8 cellular contexts compared by ENCODE assay signal in genomic region chr5:75050415-75050814, GRCh38. TPM values are rescaled to one million over a fixed set of nuclear protein-coding genes. Genes with fewer than 3 reads are reported as not detected.
DNase-seq lines count a peak whose midpoint lies in the region; ATAC-seq, FAIRE-seq and TF ChIP-seq lines count a peak whose summit lies in the region.

No MANE protein-coding gene starts in this region.

- no peak overlapping the region for H3K9ac ChIP-seq in GM12878 (ENCODE audit: control insufficient read depth, insufficient read depth, low read length)

- DNase-seq in Daoy (ENCODE audit: low read depth) = peak; percentile 52
- peak; percentile 54 to 63 for DNase-seq in Kasumi-1 (lab: John Stamatoyannopoulos, UW)
- DNase-seq in GM12878 (ENCODE audit: low read depth, low spot score) = no peak
- DNase-seq in naive thymus-derived CD4-positive, alpha-beta T cell = peak in 3 of 9 donors; percentile 32 to 37 (median 36)
- DNase-seq in GM13977 (ENCODE audit: low spot score) = no peak
- DNase-seq in NCI-H774 (lab: John Stamatoyannopoulos, UW) = no peak

- no peak for TF ChIP-seq RAD21 in GM12878 (IDR thresholded peaks at IDR 0.05; ENCODE audit: insufficient read depth, low read depth, low read length)

- CTCF ChIA-PET in GM12878 (lab: Yijun Ruan, JAX) = interaction anchor here (0.7 to 2.0 kb wide), 10 partner anchors 8 to 631 kb away, joined by 3 to 6 read pairs (median 4); no protein-coding TSS in a partner anchor
- CTCF ChIA-PET in naive thymus-derived CD4-positive, alpha-beta T cell (lab: Charles Lee) = interaction anchor here (0.5 to 3.7 kb wide), 35 partner anchors 9 to 1485 kb away, joined by 3 to 36 read pairs (median 4); partner anchors contain the start of genes ANKRA2, ANKRD31 and UTP15

- peaks cover 9% of the 10 kb centered on the region for H3K4me1 ChIP-seq in GM12878 (ENCODE audit: control insufficient read depth, insufficient read depth, low read length)
- H3K4me1 ChIP-seq in naive thymus-derived CD4-positive, alpha-beta T cell (ENCODE audit: control insufficient read depth in 2 of 2, insufficient read depth in 2 of 2, low read length in 2 of 2) = peaks cover 49 to 53% of the 10 kb centered on the region in 2 donors

- ATAC-seq in GM12878 (peak; percentile 28), GM21825 (IDR thresholded peaks at IDR 0.05; ENCODE audit: unreplicated experiment) (no peak), GM18870 (IDR thresholded peaks at IDR 0.05; ENCODE audit: unreplicated experiment) (no peak)
- ATAC-seq in naive thymus-derived CD4-positive, alpha-beta T cell = peak; percentile 22

- intact Hi-C loops in GM12878 (cut with micrococcal nuclease; ENCODE audit: unreplicated experiment) = no loop called here
- intact Hi-C loops in naive thymus-derived CD4-positive, alpha-beta T cell (cut with micrococcal nuclease) = loop anchor here (1.0 to 10.0 kb wide), 22 partner anchors 10 to 1492 kb away; partner anchors contain the start of genes HEXB (in 2 of the 2), CERT1 (in 1 of the 2), FAM169A (in 1 of the 2) and POC5 (in 1 of the 2)

- RAD21 ChIA-PET in GM12878 (lab: Charles Lee; ENCODE audit: unreplicated experiment) = no interaction called here

- SMC1A ChIA-PET in GM12878 (lab: Charles Lee; ENCODE audit: uncharacterized antibody, unreplicated experiment) = no interaction called here

- in situ Hi-C loops in GM12878 (cut with MboI) = no loop called here
- in situ Hi-C loops in GM13977 (cut with MboI; ENCODE audit: low pct_unique_long_range_greater_than_20kb, low sequenced_read_pairs, unreplicated experiment) = no loop called here

- H3K36me3 ChIP-seq in GM12878 (ENCODE audit: control insufficient read depth in 2 of 2, insufficient read depth in 2 of 2, low read length in 1 of 2) = no peaks in the 10 kb centered on the region
- H3K36me3 ChIP-seq in naive thymus-derived CD4-positive, alpha-beta T cell (ENCODE audit: control insufficient read depth in 2 of 3, insufficient read depth in 3 of 3, low read length in 3 of 3) = peaks cover 0 to 26% (median 8%) of the 10 kb centered on the region in 3 experiments

- no TSS peak for BruUV-seq in GM12878 (replicated peaks; lab: Mats Ljungman, UMichigan)

- H3K4me3 Mint-ChIP-seq in naive thymus-derived CD4-positive, alpha-beta T cell = peak overlapping the region; percentile 78 to 98 (median 90)

- no peak overlapping the region for H3K4me3 ChIP-seq in GM12878
- H3K4me3 ChIP-seq in naive thymus-derived CD4-positive, alpha-beta T cell (ENCODE audit: low read length) = peak overlapping the region; percentile 67

- no peak for TF ChIP-seq EP300 in GM12878 (IDR thresholded peaks at IDR 0.05; ENCODE audit: borderline replicate concordance in 1 of 2, control insufficient read depth in 1 of 2, low read depth in 2 of 2, low read length in 2 of 2)

- H3K9me3 ChIP-seq in GM12878 (replicated peaks; ENCODE audit: control insufficient read depth, insufficient read depth, low read length) = no peaks in the 10 kb centered on the region
- no peaks in the 10 kb centered on the region for H3K9me3 ChIP-seq in naive thymus-derived CD4-positive, alpha-beta T cell (ENCODE audit: control insufficient read depth in 2 of 3, low read length in 3 of 3)

- TF ChIP-seq POLR2A in GM12878 (IDR thresholded peaks at IDR 0.05; ENCODE audit: low read depth, low read length) = no peak

- H3K27me3 Mint-ChIP-seq in naive thymus-derived CD4-positive, alpha-beta T cell = peaks cover 0 to 11% (median 0%) of the 10 kb centered on the region in 5 donors

- H3K27ac ChIP-seq in GM12878 (ENCODE audit: control insufficient read depth, insufficient read depth) = no peak overlapping the region
- peak overlapping the region; percentile 87 for H3K27ac ChIP-seq in naive thymus-derived CD4-positive, alpha-beta T cell (ENCODE audit: low read depth, low read length)

- no peak for FAIRE-seq in GM12878 (lab: Jason Lieb, UNC)

- peaks cover 2% of the 10 kb centered on the region; the same call in 1 of the 2 replicates for H4K20me1 ChIP-seq in GM12878 (ENCODE audit: control insufficient read depth, insufficient read depth)

- no peak overlapping the region for H2AFZ ChIP-seq in GM12878 (ENCODE audit: control insufficient read depth, low read depth, low read length)

- no peaks in the 10 kb centered on the region for H3K79me2 ChIP-seq in GM12878 (ENCODE audit: control insufficient read depth, insufficient read depth, low read length)

- peaks cover 6 to 13% of the 10 kb centered on the region in 2 experiments; a peak in 3 of 4 replicates for H3K27me3 ChIP-seq in GM12878 (replicated peaks in 1 of 2; ENCODE audit: control insufficient read depth in 2 of 2, insufficient read depth in 2 of 2, low read length in 1 of 2)
- H3K27me3 ChIP-seq in naive thymus-derived CD4-positive, alpha-beta T cell (ENCODE audit: control insufficient read depth in 2 of 2, insufficient read depth in 2 of 2, low read length in 2 of 2) = no peaks in the 10 kb centered on the region

- 71% methylated on average over 8 of the region's 11 CpGs for WGBS in GM12878 (ENCODE audit: insufficient coverage, insufficient replicate concordance, low lambda C conversion rate, missing lambda C conversion rate)

- peaks cover 48 to 84% (median 80%) of the 10 kb centered on the region in 7 donors for H3K4me1 Mint-ChIP-seq in naive thymus-derived CD4-positive, alpha-beta T cell

- H3K9me3 Mint-ChIP-seq in naive thymus-derived CD4-positive, alpha-beta T cell = peaks cover 0 to under 1% (median 0%) of the 10 kb centered on the region in 11 donors

- POLR2A ChIA-PET in GM12878 (lab: Charles Lee) = no interaction called here
- POLR2A ChIA-PET in naive thymus-derived CD4-positive, alpha-beta T cell (lab: Charles Lee) = interaction anchor here (0.8 to 7.7 kb wide), 15 partner anchors 9 to 287 kb away, joined by 3 to 127 read pairs (median 4); partner anchors contain the start of genes ANKRD31 and HMGCR

- TF ChIP-seq CTCF in GM12878 (IDR thresholded peaks at IDR 0.05 in 2 of 3, conservative IDR thresholded peaks at IDR 0.05 in 1 of 3; ENCODE audit: control insufficient read depth in 2 of 3, extremely low read depth in 1 of 3, insufficient read depth in 1 of 3, low read depth in 3 of 3, low read length in 3 of 3) (peak in 2 of 3 experiments; percentile 23; a peak in 2 of 6 replicates), GM13977 (IDR thresholded peaks at IDR 0.05; ENCODE audit: extremely low read depth, insufficient read depth, missing control alignments) (no peak)

- no peak overlapping the region for H3K4me2 ChIP-seq in GM12878 (ENCODE audit: control insufficient read depth, insufficient read depth)

- H3K36me3 Mint-ChIP-seq in naive thymus-derived CD4-positive, alpha-beta T cell = peaks cover 8 to 25% (median 16%) of the 10 kb centered on the region in 5 donors

- peak overlapping the region; percentile 85 to 99 (median 90) for H3K27ac Mint-ChIP-seq in naive thymus-derived CD4-positive, alpha-beta T cell

TF ChIP-seq in GM12878, 131 proteins besides CTCF, POLR2A, EP300 and RAD21:
- TF ChIP-seq POLR2AphosphoS2 (IDR thresholded peaks at IDR 0.05; ENCODE audit: low read depth, low read length) = no peak

RNA-seq across cellular contexts. Expression of gene GCNT4, which starts 1.9 kb away (rescaled TPM):
- total RNA-seq in Daoy (2014; rRNA removed; shearing (Covaris generic)) = 1.7 and 1.9 TPM in 2 replicates
- not detected in 2 replicates for total RNA-seq in GM12878 (2013; cell fraction: nucleolus; rRNA removed)
- total RNA-seq in GM12878 (2014; rRNA removed) (not detected in 2 replicates), GM12878 (2014; rRNA removed; fragmentation: Illumina TruSeq; extraction: Trizol) (not detected in 2 replicates), GM12878 (2021) (0.03 TPM in 1 of 2 replicates, not detected in the other)
- not detected for polyA plus RNA-seq in GM12878 (2011; ENCODE audit: low read depth)
- polyA plus RNA-seq in GM12878 (2011; rRNA removed) (not detected in 2 replicates), GM12878 (2014; fragmentation: Illumina TruSeq; extraction: Trizol) (not detected in 2 replicates), GM12878 (2014; fragmentation: Nextera tagmentation; extraction: Ambion mirVana) (not detected), GM12878 (2014; rRNA removed) (not detected in 2 replicates), GM12878 (2016; fragmentation: Nextera tagmentation; extraction: Ambion mirVana) (under 1 TPM in 1 of 2 experiments, not detected in 1; 0.04 TPM)
- not detected in 2 replicates for polyA plus RNA-seq in GM12878 (2011; cell fraction: cytosol; rRNA removed)
- not detected in 2 replicates for polyA plus RNA-seq in GM12878 (2011; cell fraction: nucleus; rRNA removed)
- polyA plus RNA-seq in GM12878 (2012) = 0.04 and 0.11 TPM in 2 replicates
- polyA minus RNA-seq in GM12878 (2011; rRNA and poly(A)+ RNA removed) = not detected in 2 replicates
- not detected in 2 replicates for polyA minus RNA-seq in GM12878 (2011; cell fraction: cytosol; rRNA and poly(A)+ RNA removed)
- not detected in 2 replicates for polyA minus RNA-seq in GM12878 (2011; cell fraction: nucleus; rRNA and poly(A)+ RNA removed)
- total RNA-seq in naive thymus-derived CD4-positive, alpha-beta T cell = 10 to 100 TPM in 2 of 5 experiments, 1 to 10 TPM in 3; 1.9 to 36.4 (median 6.9) TPM
- polyA plus RNA-seq in naive thymus-derived CD4-positive, alpha-beta T cell = 1 to 10 TPM; 2.3 to 2.9 TPM

Comparison
In these comparisons a context has a peak if more than half of its experiments do, and no peak if none do; other contexts are left out.
1. DNase-seq: peak in Daoy (single experiment) and Kasumi-1 (2 of 2); none in GM12878 (single experiment), GM13977 (single experiment) and NCI-H774 (single experiment).
2. ATAC-seq: peak in GM12878 (single experiment) and naive thymus-derived CD4-positive, alpha-beta T cell (single experiment); none in GM21825 (single experiment) and GM18870 (single experiment).